In the genomic region with DNA sequence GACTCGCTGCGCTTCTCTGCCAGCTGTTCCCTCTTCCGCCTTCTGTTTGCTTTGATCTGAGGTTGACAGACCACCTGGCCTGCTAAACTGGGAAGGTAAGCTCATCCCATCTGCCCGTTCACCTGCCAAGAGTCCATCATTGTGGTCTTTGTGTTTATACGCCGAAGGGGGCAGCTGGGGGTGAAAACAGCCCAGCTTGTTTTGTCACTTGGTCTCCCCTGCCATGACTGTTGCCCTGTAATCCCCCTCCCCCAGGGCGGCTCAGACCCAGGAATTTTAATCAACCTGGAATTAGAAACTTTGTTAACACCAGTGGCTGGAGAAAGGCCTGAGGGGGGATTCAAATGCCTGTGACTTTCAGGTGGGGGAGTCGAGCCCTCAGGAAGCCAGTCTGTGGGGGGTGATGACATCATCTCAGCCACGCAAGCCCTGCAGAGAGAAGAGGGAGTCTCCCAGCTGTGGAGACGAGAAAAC, we compare ENCODE assay signal across 15 cellular contexts.
A peak's percentile ranks its signal among the peaks of the same experiment; 100 is the strongest.
DNase-seq lines count a peak whose midpoint lies in the region; ATAC-seq and TF ChIP-seq lines count a peak whose summit lies in the region.
"Had no signal": no experiment of that assay in that cellular context is flagged by ENCODE, and none has a peak within 500 bp of the region (broad histone marks: within the 10 kb centered on the region; RNA-seq: fewer than 3 reads in every experiment).

No MANE protein-coding gene starts in this region.

- DNase-seq in DMS153 (lab: John Stamatoyannopoulos, UW): peak; percentile 29
- peak; percentile 55 for DNase-seq in NAMALWA (ENCODE audit: low spot score)
- peak; percentile 92 for DNase-seq in NCI-H82 (lab: John Stamatoyannopoulos, UW)
- DNase-seq in glutamatergic neuron: no peak
- DNase-seq in T-helper 9 cell: no peak
- DNase-seq in OCI-M2 (lab: John Stamatoyannopoulos, UW; ENCODE audit: unreplicated experiment): no peak
- DNase-seq: activated T-cell treated with anti-CD3 and anti-CD28 coated beads for 4 hours; adrenal gland; GDM1; HFFc6; stimulated activated CD4-positive, alpha-beta T cell treated with anti-CD3 and anti-CD28 coated beads, Interleukin-2, amount 100 ng/mL, for 48 hours had no signal

- no peaks in the 10 kb centered on the region for H3K36me3 Mint-ChIP-seq in glutamatergic neuron (ENCODE audit: unreplicated experiment)
- H3K36me3 Mint-ChIP-seq: stimulated activated effector memory CD8-positive, alpha-beta T cell treated with anti-CD3 and anti-CD28 coated beads, Interleukin-12 subunit alpha, Interleukin-12 subunit beta, amount 100 ng/mL, for 72 hours had no signal

- ATAC-seq in HG03135 (IDR thresholded peaks at IDR 0.05; ENCODE audit: unreplicated experiment) (no peak), GM21786 (IDR thresholded peaks at IDR 0.05; ENCODE audit: unreplicated experiment) (no peak)
- ATAC-seq: activated CD4-positive, CD25-positive, alpha-beta regulatory T cell treated with anti-CD3 and anti-CD28 coated beads, Interleukin-2, amount 50 U/mL, for 24 hours; stimulated activated effector memory CD8-positive, alpha-beta T cell treated with anti-CD3 and anti-CD28 coated beads, Interleukin-12 subunit alpha, Interleukin-12 subunit beta, amount 100 ng/mL, for 72 hours had no signal

- peaks cover 2% of the 10 kb centered on the region for H3K27me3 Mint-ChIP-seq in glutamatergic neuron (ENCODE audit: unreplicated experiment)

- peak overlapping the region; percentile 43 for H3K4me3 Mint-ChIP-seq in glutamatergic neuron (ENCODE audit: unreplicated experiment)
- H3K4me3 Mint-ChIP-seq: HFFc6; stimulated activated effector memory CD8-positive, alpha-beta T cell treated with anti-CD3 and anti-CD28 coated beads, Interleukin-12 subunit alpha, Interleukin-12 subunit beta, amount 100 ng/mL, for 72 hours had no signal

- H3K9me3 Mint-ChIP-seq in glutamatergic neuron (ENCODE audit: unreplicated experiment): peaks cover 5% of the 10 kb centered on the region
- H3K9me3 Mint-ChIP-seq: HFFc6; stimulated activated effector memory CD8-positive, alpha-beta T cell treated with anti-CD3 and anti-CD28 coated beads, Interleukin-12 subunit alpha, Interleukin-12 subunit beta, amount 100 ng/mL, for 72 hours had no signal

- H3K4me1 Mint-ChIP-seq in glutamatergic neuron (ENCODE audit: low read depth, unreplicated experiment): peaks cover 7% of the 10 kb centered on the region

- H3K27ac Mint-ChIP-seq in glutamatergic neuron (ENCODE audit: unreplicated experiment): peak overlapping the region; percentile 91
- H3K27ac Mint-ChIP-seq: HFFc6; stimulated activated effector memory CD8-positive, alpha-beta T cell treated with anti-CD3 and anti-CD28 coated beads, Interleukin-12 subunit alpha, Interleukin-12 subunit beta, amount 100 ng/mL, for 72 hours had no signal

- no peak for TF ChIP-seq CTCF in glutamatergic neuron (IDR thresholded peaks at IDR 0.05; ENCODE audit: partially characterized antibody, unreplicated experiment)

Comparison
In these comparisons a context has a peak if more than half of its experiments do, and no peak if none do; other contexts are left out.
1. DNase-seq: peak in DMS153 (single experiment), NAMALWA (single experiment) and NCI-H82 (single experiment); none in glutamatergic neuron (single experiment), T-helper 9 cell (single experiment) and OCI-M2 (single experiment).